32 cellular contexts compared by ENCODE assay signal in genomic region chr17:70130274-70130673, GRCh38. TPM values are rescaled to one million over a fixed set of nuclear protein-coding genes. Genes with fewer than 3 reads are reported as not detected.
"Had no signal": no experiment of that assay in that cellular context is flagged by ENCODE, and none has a peak within 500 bp of the region (broad histone marks: within the 10 kb centered on the region; RNA-seq: fewer than 3 reads in every experiment).

No MANE protein-coding gene starts in this region.

- H3K27me3 ChIP-seq: ascending aorta, cardiac muscle cell, heart left ventricle, left lung, pancreas, right lobe of liver, testis, transverse colon, vagina had no signal

- H3K9me3 ChIP-seq: ascending aorta, heart left ventricle, left lung, pancreas, right lobe of liver, testis, transverse colon, vagina had no signal

- H3K9me3 Mint-ChIP-seq: activated CD4-positive, alpha-beta memory T cell treated with anti-CD3 and anti-CD28 coated beads for 36 hours; activated naive CD4-positive, alpha-beta T cell treated with anti-CD3 and anti-CD28 coated beads for 36 hours; activated naive CD8-positive, alpha-beta T cell treated with anti-CD3 and anti-CD28 coated beads for 36 hours; activated T-helper 1 cell treated with anti-CD3 and anti-CD28 coated beads, Interleukin-12 subunit alpha, Interleukin-12 subunit beta, Interleukin-2, Interleukin-4 antibody, amounts not matched to agents 30 ng/mL and 10 ng/mL and 1 ng/mL, durations not matched to agents 14 hours and 24 hours and 36 hours had no signal

- H3K4me3 Mint-ChIP-seq: activated CD4-positive, alpha-beta memory T cell treated with anti-CD3 and anti-CD28 coated beads for 36 hours; activated CD4-positive, alpha-beta T cell treated with anti-CD3 and anti-CD28 coated beads, Interleukin-2, amount 10 ng/mL, durations not matched to agents 24 days and 14 days; activated naive CD4-positive, alpha-beta T cell treated with anti-CD3 and anti-CD28 coated beads for 36 hours; activated naive CD8-positive, alpha-beta T cell treated with anti-CD3 and anti-CD28 coated beads for 36 hours; activated T-helper 1 cell treated with anti-CD3 and anti-CD28 coated beads, Interleukin-12 subunit alpha, Interleukin-12 subunit beta, Interleukin-2, Interleukin-4 antibody, amounts not matched to agents 30 ng/mL and 10 ng/mL and 1 ng/mL, durations not matched to agents 14 hours and 24 hours and 36 hours; brain; effector memory CD8-positive, alpha-beta T cell; nephron had no signal

- H3K36me3 ChIP-seq: ascending aorta, cardiac muscle cell, heart left ventricle, left lung, right lobe of liver, transverse colon, vagina had no signal

- DNase-seq: activated CD4-positive, alpha-beta memory T cell treated with anti-CD3 and anti-CD28 coated beads for 36 hours; activated CD4-positive, alpha-beta T cell treated with anti-CD3 and anti-CD28 coated beads, Interleukin-2, amount 10 ng/mL, durations not matched to agents 24 days and 14 days; activated CD4-positive, CD25-positive, alpha-beta regulatory T cell treated with anti-CD3 and anti-CD28 coated beads, Interleukin-2, amount 50 U/mL, for 72 hours; activated CD8-positive, alpha-beta memory T cell treated with anti-CD3 and anti-CD28 coated beads, Interleukin-2, amount 50 U/mL, for 4 hours; activated effector memory CD4-positive, alpha-beta T cell treated with anti-CD3 and anti-CD28 coated beads, Interleukin-2, amount 50 U/mL, for 16 hours; activated naive CD4-positive, alpha-beta T cell treated with anti-CD3 and anti-CD28 coated beads for 36 hours; activated naive CD8-positive, alpha-beta T cell treated with anti-CD3 and anti-CD28 coated beads for 36 hours; activated T-cell treated with anti-CD3 and anti-CD28 coated beads, Interleukin-2, amount 50 U/mL, for 1 hour; effector memory CD8-positive, alpha-beta T cell; heart left ventricle; kidney glomerular epithelial cell; left lung; mesendoderm; nucleus accumbens; pancreas; right lobe of liver; stimulated activated CD4-positive, alpha-beta T cell treated with anti-CD3 and anti-CD28 coated beads, Interleukin-2, amount 100 ng/mL, for 48 hours; stimulated activated naive CD8-positive, alpha-beta T cell treated with anti-CD3 and anti-CD28 coated beads, Interleukin-15, Interleukin-2, amounts not matched to agents 100 U/mL and 50 U/mL, for 24 hours; T-helper 2 cell; testis; transverse colon had no signal

- H3K4me3 ChIP-seq: ascending aorta, cardiac muscle cell, coronary artery, heart left ventricle, left lung, lung, pancreas, right lobe of liver, testis, transverse colon, vagina had no signal

- H3K27me3 Mint-ChIP-seq: brain; effector memory CD8-positive, alpha-beta T cell had no signal

- ATAC-seq: effector memory CD8-positive, alpha-beta T cell; heart left ventricle; left lung; pancreas; right lobe of liver; stimulated activated naive CD8-positive, alpha-beta T cell treated with anti-CD3 and anti-CD28 coated beads, Interleukin-15, Interleukin-2, amounts not matched to agents 100 U/mL and 50 U/mL, for 24 hours had no signal

- H3K4me1 ChIP-seq: ascending aorta, heart left ventricle, left lung, pancreas, right lobe of liver, testis, transverse colon, vagina had no signal

- H3K36me3 Mint-ChIP-seq: activated CD4-positive, alpha-beta memory T cell treated with anti-CD3 and anti-CD28 coated beads for 36 hours; activated naive CD8-positive, alpha-beta T cell treated with anti-CD3 and anti-CD28 coated beads for 36 hours; brain had no signal

- H3K27ac ChIP-seq: ascending aorta, cardiac muscle cell, coronary artery, heart left ventricle, left lung, pancreas, right lobe of liver, testis, transverse colon, vagina had no signal

- H3K27ac Mint-ChIP-seq: activated CD4-positive, alpha-beta memory T cell treated with anti-CD3 and anti-CD28 coated beads for 36 hours; activated CD4-positive, alpha-beta T cell treated with anti-CD3 and anti-CD28 coated beads, Interleukin-2, amount 10 ng/mL, durations not matched to agents 24 days and 14 days; activated naive CD4-positive, alpha-beta T cell treated with anti-CD3 and anti-CD28 coated beads for 36 hours; activated naive CD8-positive, alpha-beta T cell treated with anti-CD3 and anti-CD28 coated beads for 36 hours; activated T-helper 1 cell treated with anti-CD3 and anti-CD28 coated beads, Interleukin-12 subunit alpha, Interleukin-12 subunit beta, Interleukin-2, Interleukin-4 antibody, amounts not matched to agents 30 ng/mL and 10 ng/mL and 1 ng/mL, durations not matched to agents 14 hours and 24 hours and 36 hours; effector memory CD8-positive, alpha-beta T cell; nephron had no signal

- H3K4me1 Mint-ChIP-seq: activated CD4-positive, alpha-beta T cell treated with anti-CD3 and anti-CD28 coated beads, Interleukin-2, amount 10 ng/mL, durations not matched to agents 24 days and 14 days; activated naive CD8-positive, alpha-beta T cell treated with anti-CD3 and anti-CD28 coated beads for 36 hours had no signal

RNA-seq across cellular contexts. Expression of gene KCNJ2, which starts 39.1 kb away (rescaled TPM):
- total RNA-seq: activated CD4-positive, alpha-beta memory T cell treated with anti-CD3 and anti-CD28 coated beads for 36 hours; activated CD4-positive, alpha-beta T cell treated with anti-CD3 and anti-CD28 coated beads, Interleukin-2, amount 10 ng/mL, durations not matched to agents 24 days and 14 days; activated CD8-positive, alpha-beta memory T cell treated with anti-CD3 and anti-CD28 coated beads for 36 hours; activated naive CD4-positive, alpha-beta T cell treated with anti-CD3 and anti-CD28 coated beads for 36 hours; activated naive CD8-positive, alpha-beta T cell treated with anti-CD3 and anti-CD28 coated beads for 36 hours; activated T-helper 1 cell treated with anti-CD3 and anti-CD28 coated beads, Interleukin-12 subunit alpha, Interleukin-12 subunit beta, Interleukin-2, Interleukin-4 antibody, amounts not matched to agents 30 ng/mL and 10 ng/mL and 1 ng/mL, durations not matched to agents 14 hours and 24 hours and 36 hours had no signal

RNA-seq across cellular contexts. Expression of gene KCNJ16, which starts 55.2 kb away (rescaled TPM):
- total RNA-seq: activated CD4-positive, alpha-beta memory T cell treated with anti-CD3 and anti-CD28 coated beads for 36 hours; activated CD4-positive, alpha-beta T cell treated with anti-CD3 and anti-CD28 coated beads, Interleukin-2, amount 10 ng/mL, durations not matched to agents 24 days and 14 days; activated CD8-positive, alpha-beta memory T cell treated with anti-CD3 and anti-CD28 coated beads for 36 hours; activated naive CD4-positive, alpha-beta T cell treated with anti-CD3 and anti-CD28 coated beads for 36 hours; activated naive CD8-positive, alpha-beta T cell treated with anti-CD3 and anti-CD28 coated beads for 36 hours; activated T-helper 1 cell treated with anti-CD3 and anti-CD28 coated beads, Interleukin-12 subunit alpha, Interleukin-12 subunit beta, Interleukin-2, Interleukin-4 antibody, amounts not matched to agents 30 ng/mL and 10 ng/mL and 1 ng/mL, durations not matched to agents 14 hours and 24 hours and 36 hours; ascending aorta; cardiac muscle cell; fibroblast of lung; fibroblast of villous mesenchyme; vagina had no signal
